11 cellular contexts compared by ENCODE assay signal in the genomic region with DNA sequence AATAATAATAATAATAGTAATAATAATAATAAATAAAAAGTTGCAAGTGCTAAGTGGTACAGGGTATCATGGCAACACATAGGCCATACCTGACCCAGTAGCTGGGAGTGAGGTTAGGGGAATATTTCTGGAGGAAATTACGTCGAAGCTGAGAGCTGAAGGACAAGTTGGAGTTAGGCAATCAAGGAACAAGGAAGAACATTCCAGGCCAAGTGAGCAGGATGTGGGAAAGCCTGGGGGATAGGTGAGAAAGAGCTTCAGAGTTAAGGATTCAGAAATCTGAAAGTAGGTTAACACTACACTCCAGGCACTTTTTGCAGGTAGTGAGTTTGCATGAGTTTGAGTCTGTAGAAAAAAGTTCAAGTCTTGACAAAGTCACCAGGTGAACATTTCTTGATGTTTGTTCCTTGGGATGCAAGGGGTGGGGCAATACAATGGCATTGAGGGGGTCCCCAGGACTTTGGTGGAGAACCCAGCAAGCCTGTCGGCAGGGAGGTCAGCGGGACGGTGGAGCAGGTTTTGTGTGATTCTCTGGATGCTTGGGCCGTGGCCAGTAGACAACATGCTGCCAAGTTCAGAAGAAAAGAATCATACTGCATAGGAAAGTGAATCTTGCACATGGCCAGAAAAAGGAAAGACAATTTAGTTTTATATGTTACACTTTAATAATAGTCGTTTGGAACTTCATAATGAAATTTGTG.
"Had no signal": no experiment of that assay in that cellular context is flagged by ENCODE, and none has a peak within 500 bp of the region (broad histone marks: within the 10 kb centered on the region; RNA-seq: fewer than 3 reads in every experiment).

No MANE protein-coding gene starts in this region.

- H3K4me3 ChIP-seq: adrenal gland, esophagus squamous epithelium, ovary, testis had no signal

- H3K4me1 ChIP-seq: testis had no signal

- DNase-seq: activated CD4-positive, alpha-beta T cell treated with anti-CD3 and anti-CD28 coated beads, Interleukin-2, amount 50 U/mL, for 4 hours; activated CD4-positive, CD25-positive, alpha-beta regulatory T cell treated with anti-CD3 and anti-CD28 coated beads, Interleukin-2, amount 50 U/mL, for 72 hours; activated naive CD4-positive, alpha-beta T cell treated with anti-CD3 and anti-CD28 coated beads, Interleukin-2, amount 50 U/mL, for 16 hours; activated T-cell treated with anti-CD3 and anti-CD28 coated beads, Interleukin-2, amount 50 U/mL, for 1 hour; adrenal gland; dermis blood vessel endothelial cell; esophagus squamous epithelium; kidney; stimulated activated CD4-positive, alpha-beta T cell treated with anti-CD3 and anti-CD28 coated beads, Interleukin-4, amount 100 ng/mL, for 24 hours; testis had no signal

- H3K9me3 ChIP-seq: adrenal gland, esophagus squamous epithelium, ovary, testis had no signal

- H3K27ac ChIP-seq: adrenal gland, ovary, testis had no signal

- H3K36me3 ChIP-seq: adrenal gland, esophagus squamous epithelium, ovary had no signal

- H3K27me3 ChIP-seq: adrenal gland, esophagus squamous epithelium, ovary, testis had no signal
